In genomic region chr18:46676162-46676830, GRCh38 we compare ENCODE assay signal across 15 cellular contexts. TPM values are rescaled to one million over a fixed set of nuclear protein-coding genes. Genes with fewer than 3 reads are reported as not detected.
DNase-seq lines count a peak whose midpoint lies in the region; ATAC-seq and TF ChIP-seq lines count a peak whose summit lies in the region.
"Had no signal": no experiment of that assay in that cellular context is flagged by ENCODE, and none has a peak within 500 bp of the region (broad histone marks: within the 10 kb centered on the region; RNA-seq: fewer than 3 reads in every experiment).

No MANE protein-coding gene starts in this region.

- H3K27ac Mint-ChIP-seq in neural crest cell (ENCODE audit: unreplicated experiment) (peak overlapping the region; percentile 8), mesothelial cell of epicardium (no peak overlapping the region)
- H3K27ac Mint-ChIP-seq in activated T-helper 1 cell treated with anti-CD3 and anti-CD28 coated beads, Interleukin-12 subunit alpha, Interleukin-12 subunit beta, Interleukin-2, Interleukin-4 antibody, amounts not matched to agents 30 ng/mL and 10 ng/mL and 1 ng/mL, durations not matched to agents 14 hours and 24 hours and 36 hours = no peak overlapping the region
- H3K27ac Mint-ChIP-seq: CD4-positive, alpha-beta T cell; dendritic cell treated with granulocyte-macrophage colony-stimulating factor and Interleukin-4, amounts not matched to agents 40 ng/mL and 50 ng/mL, for 4 days; natural killer cell had no signal

- H3K9ac ChIP-seq in adipocyte (ENCODE audit: low read length) = no peak overlapping the region

- H3K27me3 Mint-ChIP-seq in neural crest cell (ENCODE audit: low read depth) (peaks cover 47% of the 10 kb centered on the region), mesothelial cell of epicardium (ENCODE audit: low read depth) (peaks cover 27% of the 10 kb centered on the region)
- peaks cover 6% of the 10 kb centered on the region for H3K27me3 Mint-ChIP-seq in activated T-helper 1 cell treated with anti-CD3 and anti-CD28 coated beads, Interleukin-12 subunit alpha, Interleukin-12 subunit beta, Interleukin-2, Interleukin-4 antibody, amounts not matched to agents 30 ng/mL and 10 ng/mL and 1 ng/mL, durations not matched to agents 14 hours and 24 hours and 36 hours (ENCODE audit: insufficient read depth)
- H3K27me3 Mint-ChIP-seq: CD4-positive, alpha-beta T cell had no signal

- TF ChIP-seq CTCF in neural crest cell (conservative IDR thresholded peaks at IDR 0.05) = no peak
- TF ChIP-seq CTCF in mesothelial cell of epicardium (IDR thresholded peaks at IDR 0.05; ENCODE audit: unreplicated experiment) = no peak

- H3K36me3 ChIP-seq in adipocyte (ENCODE audit: control insufficient read depth, insufficient read depth, low read length, severe bottlenecking) = no peaks in the 10 kb centered on the region
- H3K36me3 ChIP-seq: thoracic aorta had no signal

- intact Hi-C loops in activated T-helper 1 cell treated with anti-CD3 and anti-CD28 coated beads, Interleukin-12 subunit alpha, Interleukin-12 subunit beta, Interleukin-2, Interleukin-4 antibody, amounts not matched to agents 30 ng/mL and 10 ng/mL and 1 ng/mL, durations not matched to agents 14 hours and 24 hours and 36 hours (cut with micrococcal nuclease) = no loop called here

- no peaks in the 10 kb centered on the region for H3K36me3 Mint-ChIP-seq in neural crest cell (ENCODE audit: low read depth)
- H3K36me3 Mint-ChIP-seq in mesothelial cell of epicardium = no peaks in the 10 kb centered on the region
- no peaks in the 10 kb centered on the region for H3K36me3 Mint-ChIP-seq in activated T-helper 1 cell treated with anti-CD3 and anti-CD28 coated beads, Interleukin-12 subunit alpha, Interleukin-12 subunit beta, Interleukin-2, Interleukin-4 antibody, amounts not matched to agents 30 ng/mL and 10 ng/mL and 1 ng/mL, durations not matched to agents 14 hours and 24 hours and 36 hours (ENCODE audit: low read depth)
- H3K36me3 Mint-ChIP-seq: natural killer cell had no signal

- H3K9me3 Mint-ChIP-seq in neural crest cell = no peaks in the 10 kb centered on the region
- no peaks in the 10 kb centered on the region for H3K9me3 Mint-ChIP-seq in mesothelial cell of epicardium
- no peaks in the 10 kb centered on the region for H3K9me3 Mint-ChIP-seq in activated T-helper 1 cell treated with anti-CD3 and anti-CD28 coated beads, Interleukin-12 subunit alpha, Interleukin-12 subunit beta, Interleukin-2, Interleukin-4 antibody, amounts not matched to agents 30 ng/mL and 10 ng/mL and 1 ng/mL, durations not matched to agents 14 hours and 24 hours and 36 hours
- H3K9me3 Mint-ChIP-seq: CD4-positive, alpha-beta T cell; dendritic cell treated with granulocyte-macrophage colony-stimulating factor and Interleukin-4, amounts not matched to agents 40 ng/mL and 50 ng/mL, for 4 days; natural killer cell had no signal

- no peaks in the 10 kb centered on the region for H3K9me3 ChIP-seq in adipocyte (ENCODE audit: control insufficient read depth, low read length)
- H3K9me3 ChIP-seq: thoracic aorta had no signal

- no peak overlapping the region for H3K4me3 ChIP-seq in adipocyte (ENCODE audit: low read length)
- H3K4me3 ChIP-seq: SK-N-MC, thoracic aorta had no signal

- no peak overlapping the region for H3K4me3 Mint-ChIP-seq in neural crest cell
- no peak overlapping the region for H3K4me3 Mint-ChIP-seq in mesothelial cell of epicardium
- no peak overlapping the region for H3K4me3 Mint-ChIP-seq in activated T-helper 1 cell treated with anti-CD3 and anti-CD28 coated beads, Interleukin-12 subunit alpha, Interleukin-12 subunit beta, Interleukin-2, Interleukin-4 antibody, amounts not matched to agents 30 ng/mL and 10 ng/mL and 1 ng/mL, durations not matched to agents 14 hours and 24 hours and 36 hours
- H3K4me3 Mint-ChIP-seq: CD4-positive, alpha-beta T cell; dendritic cell treated with granulocyte-macrophage colony-stimulating factor and Interleukin-4, amounts not matched to agents 40 ng/mL and 50 ng/mL, for 4 days; natural killer cell had no signal

- no peak for ATAC-seq in HG02763 (IDR thresholded peaks at IDR 0.05; ENCODE audit: unreplicated experiment)
- ATAC-seq: natural killer cell had no signal

- peaks cover 13% of the 10 kb centered on the region for H3K4me1 Mint-ChIP-seq in neural crest cell
- H3K4me1 Mint-ChIP-seq in mesothelial cell of epicardium = peaks cover 12% of the 10 kb centered on the region
- no peaks in the 10 kb centered on the region for H3K4me1 Mint-ChIP-seq in activated T-helper 1 cell treated with anti-CD3 and anti-CD28 coated beads, Interleukin-12 subunit alpha, Interleukin-12 subunit beta, Interleukin-2, Interleukin-4 antibody, amounts not matched to agents 30 ng/mL and 10 ng/mL and 1 ng/mL, durations not matched to agents 14 hours and 24 hours and 36 hours (ENCODE audit: low read depth)
- H3K4me1 Mint-ChIP-seq: natural killer cell had no signal

- peaks cover 31% of the 10 kb centered on the region for H3K27me3 ChIP-seq in adipocyte (replicated peaks; ENCODE audit: control insufficient read depth, insufficient read depth, low read length)

- H3K4me1 ChIP-seq in adipocyte (ENCODE audit: control insufficient read depth, insufficient read depth, low read length) = no peaks in the 10 kb centered on the region

- DNase-seq in ELF-1 (ENCODE audit: low read depth, low spot score) (peak; percentile 69), NCI-H146 treated with DMSO at 0.1 percent for 48 hours (lab: John Stamatoyannopoulos, UW; ENCODE audit: unreplicated experiment) (peak; percentile 90), adipocyte (ENCODE audit: low read depth) (peak; percentile 13), neural crest cell (ENCODE audit: low read depth, low spot score) (no peak), NCI-H524 (lab: John Stamatoyannopoulos, UW) (no peak), mesothelial cell of epicardium (ENCODE audit: low spot score in 2 of 2, unreplicated experiment in 2 of 2) (no peak)
- DNase-seq in activated T-helper 1 cell treated with anti-CD3 and anti-CD28 coated beads, Interleukin-12 subunit alpha, Interleukin-12 subunit beta, Interleukin-2, Interleukin-4 antibody, amounts not matched to agents 30 ng/mL and 10 ng/mL and 1 ng/mL, durations not matched to agents 14 hours and 24 hours and 36 hours (ENCODE audit: low spot score) = no peak
- DNase-seq: CD4-positive, alpha-beta T cell; natural killer cell; NCI-H510A; small intestine had no signal

RNA-seq across cellular contexts. Expression of gene LOXHD1, which starts 19.3 kb away (rescaled TPM):
- total RNA-seq in neural crest cell = not detected in 2 replicates
- total RNA-seq in mesothelial cell of epicardium = 0.07 to 0.14 TPM in 2 of 3 replicates, not detected in the other
- total RNA-seq in activated T-helper 1 cell treated with anti-CD3 and anti-CD28 coated beads, Interleukin-12 subunit alpha, Interleukin-12 subunit beta, Interleukin-2, Interleukin-4 antibody, amounts not matched to agents 30 ng/mL and 10 ng/mL and 1 ng/mL, durations not matched to agents 14 hours and 24 hours and 36 hours = not detected in 2 replicates
- total RNA-seq: CD4-positive, alpha-beta T cell had no signal

Comparison
In these comparisons a context has a peak if more than half of its experiments do, and no peak if none do; other contexts are left out.
1. DNase-seq: peak in ELF-1 (single experiment), NCI-H146 treated with DMSO at 0.1 percent for 48 hours (single experiment) and adipocyte (single experiment); none in neural crest cell (single experiment), NCI-H524 (0 of 2), mesothelial cell of epicardium (0 of 2) and activated T-helper 1 cell treated with anti-CD3 and anti-CD28 coated beads, Interleukin-12 subunit alpha, Interleukin-12 subunit beta, Interleukin-2, Interleukin-4 antibody, amounts not matched to agents 30 ng/mL and 10 ng/mL and 1 ng/mL, durations not matched to agents 14 hours and 24 hours and 36 hours (single experiment).